ENCODE assay signal across 21 cellular contexts in genomic region chr10:129058664-129059155, GRCh38.
DNase-seq lines count a peak whose midpoint lies in the region; ATAC-seq lines count a peak whose summit lies in the region.
"Had no signal": no experiment of that assay in that cellular context is flagged by ENCODE, and none has a peak within 500 bp of the region (broad histone marks: within the 10 kb centered on the region; RNA-seq: fewer than 3 reads in every experiment).

No MANE protein-coding gene starts in this region.

- H3K36me3 Mint-ChIP-seq in T-helper 2 cell treated with Interferon-gamma antibody and Interleukin-4, amounts not matched to agents 5 μg/mL and 100 μg/mL, for 36 hours (ENCODE audit: low read depth), result peaks cover 2% of the 10 kb centered on the region
- no peaks in the 10 kb centered on the region for H3K36me3 Mint-ChIP-seq in CD8-positive, alpha-beta memory T cell
- H3K36me3 Mint-ChIP-seq in naive thymus-derived CD4-positive, alpha-beta T cell, result no peaks in the 10 kb centered on the region
- H3K36me3 Mint-ChIP-seq: CD14-positive monocyte had no signal

- H3K4me1 Mint-ChIP-seq in T-helper 2 cell treated with Interferon-gamma antibody and Interleukin-4, amounts not matched to agents 5 μg/mL and 100 μg/mL, for 36 hours (ENCODE audit: low read depth), result peaks cover 34% of the 10 kb centered on the region
- peaks cover 23 to 36% (median 24%) of the 10 kb centered on the region in 3 donors for H3K4me1 Mint-ChIP-seq in CD8-positive, alpha-beta memory T cell
- H3K4me1 Mint-ChIP-seq in naive thymus-derived CD4-positive, alpha-beta T cell, result peaks cover 12 to 60% (median 47%) of the 10 kb centered on the region in 7 donors
- H3K4me1 Mint-ChIP-seq: CD14-positive monocyte had no signal

- intact Hi-C loops in naive thymus-derived CD4-positive, alpha-beta T cell (cut with micrococcal nuclease), result loop anchor here (1.0 to 5.0 kb wide), 3 partner anchors 22 to 44 kb away; no protein-coding TSS in a partner anchor

- no peak for DNase-seq in T-helper 2 cell treated with Interferon-gamma antibody and Interleukin-4, amounts not matched to agents 5 μg/mL and 100 μg/mL, for 36 hours (ENCODE audit: low spot score)
- DNase-seq in T-helper 2 cell (no peak), ecto neural progenitor cell (ENCODE audit: low spot score) (peak; percentile 27), middle frontal gyrus (ENCODE audit: extremely low spot score, low spot score) (no peak)
- DNase-seq in CD8-positive, alpha-beta memory T cell, result no peak
- no peak for DNase-seq in naive thymus-derived CD4-positive, alpha-beta T cell
- DNase-seq: 8988T, AML-193, DMS79, H9, HFFc6, NCI-H1092, NCI-H1436 treated with DMSO at 0.1 percent for 48 hours, NCI-H1930, NCI-H69, OCI-M1 had no signal

- CTCF ChIA-PET in CD8-positive, alpha-beta memory T cell (lab: Charles Lee), result no interaction called here
- CTCF ChIA-PET in naive thymus-derived CD4-positive, alpha-beta T cell (lab: Charles Lee), result interaction anchor here (0.9 kb wide), 1 partner anchor 274 kb away, joined by 4 read pairs; no protein-coding TSS in a partner anchor

- H3K27ac ChIP-seq in CD8-positive, alpha-beta memory T cell (ENCODE audit: low read depth, low read length), result no peak overlapping the region
- H3K27ac ChIP-seq in naive thymus-derived CD4-positive, alpha-beta T cell (ENCODE audit: low read depth, low read length), result no peak overlapping the region
- H3K27ac ChIP-seq: SJSA1 had no signal

- H3K4me3 ChIP-seq in CD8-positive, alpha-beta memory T cell (ENCODE audit: low read length), result peak overlapping the region; percentile 16
- H3K4me3 ChIP-seq in naive thymus-derived CD4-positive, alpha-beta T cell (ENCODE audit: low read length), result peak overlapping the region; percentile 36
- H3K4me3 ChIP-seq: SJSA1 had no signal

- no peaks in the 10 kb centered on the region for H3K36me3 ChIP-seq in CD8-positive, alpha-beta memory T cell (ENCODE audit: insufficient read depth, low read length)
- H3K36me3 ChIP-seq in naive thymus-derived CD4-positive, alpha-beta T cell (ENCODE audit: control insufficient read depth in 2 of 3, insufficient read depth in 3 of 3, low read length in 3 of 3), result no peaks in the 10 kb centered on the region
- H3K36me3 ChIP-seq: SJSA1 had no signal

- no peaks in the 10 kb centered on the region for H3K9me3 ChIP-seq in CD8-positive, alpha-beta memory T cell (ENCODE audit: low read length)
- H3K9me3 ChIP-seq in naive thymus-derived CD4-positive, alpha-beta T cell (ENCODE audit: control insufficient read depth in 2 of 3, low read length in 3 of 3), result no peaks in the 10 kb centered on the region

- peaks cover 13% of the 10 kb centered on the region for H3K27me3 Mint-ChIP-seq in T-helper 2 cell treated with Interferon-gamma antibody and Interleukin-4, amounts not matched to agents 5 μg/mL and 100 μg/mL, for 36 hours (ENCODE audit: low read depth)
- H3K27me3 Mint-ChIP-seq in CD8-positive, alpha-beta memory T cell, result peaks cover 0 to 6% of the 10 kb centered on the region in 2 donors
- H3K27me3 Mint-ChIP-seq in naive thymus-derived CD4-positive, alpha-beta T cell, result peaks cover 0 to 34% (median 0%) of the 10 kb centered on the region in 5 donors

- ATAC-seq in naive thymus-derived CD4-positive, alpha-beta T cell, result no peak
- ATAC-seq in HG03045 (IDR thresholded peaks at IDR 0.05; ENCODE audit: unreplicated experiment), result no peak
- ATAC-seq in HG03175 (IDR thresholded peaks at IDR 0.05; ENCODE audit: unreplicated experiment), result no peak
- ATAC-seq: Right ventricle myocardium inferior had no signal

- H3K9me3 Mint-ChIP-seq in T-helper 2 cell treated with Interferon-gamma antibody and Interleukin-4, amounts not matched to agents 5 μg/mL and 100 μg/mL, for 36 hours, result no peaks in the 10 kb centered on the region
- H3K9me3 Mint-ChIP-seq in CD8-positive, alpha-beta memory T cell, result peaks cover 0 to 2% (median 0%) of the 10 kb centered on the region in 5 donors
- no peaks in the 10 kb centered on the region for H3K9me3 Mint-ChIP-seq in naive thymus-derived CD4-positive, alpha-beta T cell
- H3K9me3 Mint-ChIP-seq: H9 had no signal

- H3K4me1 ChIP-seq in CD8-positive, alpha-beta memory T cell (ENCODE audit: insufficient read depth, low read length), result peaks cover 33% of the 10 kb centered on the region
- peaks cover 5 to 39% of the 10 kb centered on the region in 2 donors for H3K4me1 ChIP-seq in naive thymus-derived CD4-positive, alpha-beta T cell (ENCODE audit: control insufficient read depth in 2 of 2, insufficient read depth in 2 of 2, low read length in 2 of 2)
- H3K4me1 ChIP-seq: SJSA1 had no signal

- no peak overlapping the region for H3K27ac Mint-ChIP-seq in T-helper 2 cell treated with Interferon-gamma antibody and Interleukin-4, amounts not matched to agents 5 μg/mL and 100 μg/mL, for 36 hours
- H3K27ac Mint-ChIP-seq in CD8-positive, alpha-beta memory T cell, result no peak overlapping the region
- peak overlapping the region in 2 of 9 donors; percentile 78 to 80 for H3K27ac Mint-ChIP-seq in naive thymus-derived CD4-positive, alpha-beta T cell
- H3K27ac Mint-ChIP-seq: CD14-positive monocyte, H9, HFFc6 had no signal

- H3K4me3 Mint-ChIP-seq in T-helper 2 cell treated with Interferon-gamma antibody and Interleukin-4, amounts not matched to agents 5 μg/mL and 100 μg/mL, for 36 hours, result peak overlapping the region; percentile 71
- H3K4me3 Mint-ChIP-seq in CD8-positive, alpha-beta memory T cell, result peak overlapping the region in 1 of 7 donors; percentile 69
- H3K4me3 Mint-ChIP-seq in naive thymus-derived CD4-positive, alpha-beta T cell, result peak overlapping the region in 6 of 10 donors; percentile 14 to 85 (median 75)
- H3K4me3 Mint-ChIP-seq: CD14-positive monocyte, H9, HFFc6 had no signal

- POLR2A ChIA-PET in CD8-positive, alpha-beta memory T cell (lab: Charles Lee), result no interaction called here
- POLR2A ChIA-PET in naive thymus-derived CD4-positive, alpha-beta T cell (lab: Charles Lee), result interaction anchor here (1.6 to 5.9 kb wide), 3 partner anchors 15 to 50 kb away, joined by 4 to 46 read pairs (median 5); no protein-coding TSS in a partner anchor

- no peaks in the 10 kb centered on the region for H3K27me3 ChIP-seq in CD8-positive, alpha-beta memory T cell (ENCODE audit: insufficient read depth, low read length, poor library complexity, severe bottlenecking)
- no peaks in the 10 kb centered on the region for H3K27me3 ChIP-seq in naive thymus-derived CD4-positive, alpha-beta T cell (ENCODE audit: control insufficient read depth in 2 of 2, insufficient read depth in 2 of 2, low read length in 2 of 2)
- H3K27me3 ChIP-seq: SJSA1 had no signal
